9 cellular contexts compared by ENCODE assay signal in the genomic region with DNA sequence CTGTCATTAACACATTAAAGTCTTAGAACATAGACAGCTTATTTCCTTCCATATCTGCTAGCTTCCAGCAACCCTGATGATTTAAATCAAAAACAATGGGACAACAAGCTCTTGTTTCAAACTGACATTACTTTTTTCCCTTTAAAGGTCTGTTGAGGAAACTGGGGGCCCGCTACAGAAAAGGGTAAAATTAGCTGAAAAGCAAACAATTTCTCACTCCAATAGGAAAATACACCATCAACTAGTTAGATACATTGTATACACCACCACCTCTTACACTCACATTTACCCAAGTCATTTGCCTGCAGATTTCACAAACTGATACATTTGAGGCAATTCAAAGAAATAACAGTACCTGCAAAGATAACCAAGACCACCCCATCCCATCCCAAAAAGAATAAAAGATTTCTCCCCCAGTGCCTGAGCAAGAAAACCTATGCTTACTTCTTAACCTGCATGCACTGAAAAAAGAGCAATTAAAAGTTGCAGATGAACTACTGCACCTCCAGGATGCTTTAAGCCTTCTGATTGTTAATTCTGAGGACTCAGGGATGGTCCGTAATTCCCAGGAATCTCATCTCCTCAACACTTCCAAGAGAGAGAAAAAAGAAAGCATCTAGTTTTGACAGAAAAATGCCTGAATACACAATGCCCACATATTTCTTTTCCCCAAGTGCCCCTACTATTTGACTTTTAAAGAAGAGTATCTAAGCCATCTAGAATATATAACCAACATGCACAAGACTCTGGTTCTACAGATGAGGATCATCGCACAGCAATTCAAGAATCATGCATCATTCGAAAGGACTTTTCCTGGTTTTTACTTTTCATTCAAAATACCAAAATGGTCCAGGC. TPM values are rescaled to one million over a fixed set of nuclear protein-coding genes. Genes with fewer than 3 reads are reported as not detected.
DNase-seq lines count a peak whose midpoint lies in the region; ATAC-seq and TF ChIP-seq lines count a peak whose summit lies in the region.
"Had no signal": no experiment of that assay in that cellular context is flagged by ENCODE, and none has a peak within 500 bp of the region (broad histone marks: within the 10 kb centered on the region; RNA-seq: fewer than 3 reads in every experiment).

No MANE protein-coding gene starts in this region.

- no peaks in the 10 kb centered on the region for H3K36me3 ChIP-seq in body of pancreas (replicated peaks in 1 of 2; ENCODE audit: insufficient read depth in 1 of 2, low read depth in 2 of 2)
- H3K36me3 ChIP-seq in lung (ENCODE audit: control insufficient read depth in 2 of 2, insufficient read depth in 2 of 2, low read length in 2 of 2): peaks cover 2 to 7% of the 10 kb centered on the region in 2 donors
- no peaks in the 10 kb centered on the region for H3K36me3 ChIP-seq in thoracic aorta

- H3K4me1 ChIP-seq in body of pancreas: peaks cover 88% of the 10 kb centered on the region
- peaks cover 12 to 62% of the 10 kb centered on the region in 2 donors for H3K4me1 ChIP-seq in lung (ENCODE audit: control insufficient read depth in 2 of 2, insufficient read depth in 2 of 2, low read length in 2 of 2)
- peaks cover 85 to 94% of the 10 kb centered on the region in 2 donors for H3K4me1 ChIP-seq in thoracic aorta (ENCODE audit: control insufficient read depth in 1 of 2, low read depth in 2 of 2)

- POLR2A ChIA-PET in activated CD4-positive, alpha-beta T cell treated with anti-CD3 and anti-CD28 coated beads, Interleukin-2, amount 10 ng/mL, durations not matched to agents 7 days and 5 days (lab: Charles Lee): interaction anchor here (1.2 kb wide), 1 partner anchor 8 kb away, joined by 5 read pairs; no protein-coding TSS in a partner anchor

- no peak for ATAC-seq in body of pancreas
- no peak for ATAC-seq in lung (ENCODE audit: insufficient read depth, low FRiP score)
- ATAC-seq in thoracic aorta (ENCODE audit: insufficient number of reproducible peaks, low FRiP score, low read depth): no peak
- no peak for ATAC-seq in HG02571 (IDR thresholded peaks at IDR 0.05; ENCODE audit: unreplicated experiment)
- ATAC-seq in HG03135 (IDR thresholded peaks at IDR 0.05; ENCODE audit: unreplicated experiment): no peak

- H3K27me3 Mint-ChIP-seq in activated CD4-positive, alpha-beta T cell treated with anti-CD3 and anti-CD28 coated beads, Interleukin-2, amount 10 ng/mL, durations not matched to agents 7 days and 5 days: no peaks in the 10 kb centered on the region
- H3K27me3 Mint-ChIP-seq: naive B cell had no signal

- H3K4me3 ChIP-seq in body of pancreas (no peak overlapping the region), lung (no peak overlapping the region), thoracic aorta (no peak overlapping the region)

- 81 to 91% methylated on average over 4 of the region's 4 CpGs for WGBS in body of pancreas, 2 donors
- WGBS in lung, 2 donors: 73 to 76% methylated on average over 4 of the region's 4 CpGs

- H3K27me3 ChIP-seq in body of pancreas (no peaks in the 10 kb centered on the region), lung (ENCODE audit: control insufficient read depth, insufficient read depth) (no peaks in the 10 kb centered on the region), thoracic aorta (replicated peaks; ENCODE audit: insufficient read depth) (no peaks in the 10 kb centered on the region)

- H3K9me3 ChIP-seq in body of pancreas (no peaks in the 10 kb centered on the region), lung (ENCODE audit: control insufficient read depth in 2 of 2, insufficient read depth in 1 of 2, low read length in 1 of 2) (no peaks in the 10 kb centered on the region), thoracic aorta (no peaks in the 10 kb centered on the region)

- no peak for TF ChIP-seq POLR2A in body of pancreas (IDR thresholded peaks at IDR 0.05)

- H3K4me3 Mint-ChIP-seq in activated CD4-positive, alpha-beta T cell treated with anti-CD3 and anti-CD28 coated beads, Interleukin-2, amount 10 ng/mL, durations not matched to agents 7 days and 5 days: no peak overlapping the region

- CTCF ChIA-PET in activated CD4-positive, alpha-beta T cell treated with anti-CD3 and anti-CD28 coated beads, Interleukin-2, amount 10 ng/mL, durations not matched to agents 7 days and 5 days (lab: Charles Lee): interaction anchor here (0.7 to 1.3 kb wide), 5 partner anchors 11 to 157 kb away, joined by 3 to 8 read pairs (median 3); no protein-coding TSS in a partner anchor

- H3K27ac ChIP-seq in body of pancreas (peak overlapping the region; percentile 85 to 100 (median 98)), lung (ENCODE audit: low read depth in 1 of 2, low read length in 1 of 2) (peak overlapping the region; percentile 44 to 99), thoracic aorta (peak overlapping the region; percentile 97 to 100)

- intact Hi-C loops in body of pancreas (cut with DNase I): no loop called here

- peaks cover 48% of the 10 kb centered on the region for H3K4me1 Mint-ChIP-seq in activated CD4-positive, alpha-beta T cell treated with anti-CD3 and anti-CD28 coated beads, Interleukin-2, amount 10 ng/mL, durations not matched to agents 7 days and 5 days

- no peaks in the 10 kb centered on the region for H3K9me3 Mint-ChIP-seq in activated CD4-positive, alpha-beta T cell treated with anti-CD3 and anti-CD28 coated beads, Interleukin-2, amount 10 ng/mL, durations not matched to agents 7 days and 5 days
- H3K9me3 Mint-ChIP-seq: naive B cell had no signal

- H3K27ac Mint-ChIP-seq in activated CD4-positive, alpha-beta T cell treated with anti-CD3 and anti-CD28 coated beads, Interleukin-2, amount 10 ng/mL, durations not matched to agents 7 days and 5 days: peak overlapping the region; percentile 80

- peaks cover 44% of the 10 kb centered on the region for H3K36me3 Mint-ChIP-seq in activated CD4-positive, alpha-beta T cell treated with anti-CD3 and anti-CD28 coated beads, Interleukin-2, amount 10 ng/mL, durations not matched to agents 7 days and 5 days (ENCODE audit: low read depth)

- DNase-seq in activated CD4-positive, alpha-beta T cell treated with anti-CD3 and anti-CD28 coated beads, Interleukin-2, amount 10 ng/mL, durations not matched to agents 7 days and 5 days: no peak
- DNase-seq in activated CD4-positive, alpha-beta T cell treated with anti-CD3 and anti-CD28 coated beads for 48 hours: no peak
- no peak for DNase-seq in body of pancreas
- DNase-seq in lung (ENCODE audit: low spot score): no peak
- no peak for DNase-seq in thoracic aorta (ENCODE audit: low spot score)
- no peak for DNase-seq in NCI-H748 (lab: John Stamatoyannopoulos, UW; ENCODE audit: unreplicated experiment)
- DNase-seq: naive B cell had no signal

- TF ChIP-seq CTCF in body of pancreas (IDR thresholded peaks at IDR 0.05): no peak
- no peak for TF ChIP-seq CTCF in lung (IDR thresholded peaks at IDR 0.05; ENCODE audit: control extremely low read depth, extremely low read depth)
- no peak for TF ChIP-seq CTCF in thoracic aorta (IDR thresholded peaks at IDR 0.05)

RNA-seq across cellular contexts. Expression of gene ZMYND8, which starts 5.6 kb away (rescaled TPM):
- 10 to 100 TPM; 44.6 to 55.6 TPM for total RNA-seq in activated CD4-positive, alpha-beta T cell treated with anti-CD3 and anti-CD28 coated beads, Interleukin-2, amount 10 ng/mL, durations not matched to agents 7 days and 5 days
- total RNA-seq in body of pancreas: 10 to 100 TPM; 18.9 to 19.1 TPM
- total RNA-seq in lung: 10 to 100 TPM; 45.2 to 46.4 TPM
- polyA plus RNA-seq in lung: 10 to 100 TPM; 14.2 to 15.1 TPM
- 10 to 100 TPM; 17.9 to 27.2 TPM for total RNA-seq in thoracic aorta
